10 cellular contexts compared by ENCODE assay signal in the genomic region with DNA sequence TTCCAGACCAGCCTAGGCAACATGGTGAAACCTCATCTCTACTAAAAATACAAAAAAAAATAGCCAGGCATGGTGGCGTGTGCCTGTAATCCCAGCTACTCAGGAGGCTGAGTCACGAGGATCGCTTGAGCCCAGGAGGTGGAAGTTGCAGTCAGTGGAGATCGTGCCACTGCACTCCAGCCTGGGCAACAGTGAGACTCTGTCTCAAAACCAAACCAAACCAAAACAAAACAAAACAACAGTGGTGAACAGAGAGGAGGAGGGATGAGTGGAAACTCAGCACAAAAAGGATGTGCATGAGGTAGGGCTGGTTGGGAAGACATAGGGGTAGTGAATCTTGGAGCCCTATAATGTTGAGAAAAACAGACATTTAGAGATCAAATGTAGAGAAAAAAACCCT. TPM values are rescaled to one million over a fixed set of nuclear protein-coding genes. Genes with fewer than 3 reads are reported as not detected.
"Had no signal": no experiment of that assay in that cellular context is flagged by ENCODE, and none has a peak within 500 bp of the region (broad histone marks: within the 10 kb centered on the region; RNA-seq: fewer than 3 reads in every experiment).

No MANE protein-coding gene starts in this region.

RNA-seq across cellular contexts. Expression of a gene that starts 48.5 kb away (rescaled TPM):
- total RNA-seq: activated CD4-positive, alpha-beta memory T cell treated with anti-CD3 and anti-CD28 coated beads, Interleukin-2, amount 10 ng/mL, durations not matched to agents 7 days and 5 days; body of pancreas; dermis blood vessel endothelial cell; left lobe of liver; osteocyte; pulmonary artery endothelial cell; sciatic nerve; suprapubic skin; T-helper 2 cell treated with Interferon-gamma antibody and Interleukin-4, amounts not matched to agents 100 ng/mL and 5 ng/mL, for 36 hours had no signal
- polyA plus RNA-seq: neural cell had no signal

RNA-seq across cellular contexts. Expression of a gene that starts 52.3 kb away (rescaled TPM):
- total RNA-seq: osteocyte, pulmonary artery endothelial cell had no signal
